Comparison of ENCODE assay signal across 1 cellular context in genomic region chr16:78045865-78046581, GRCh38.
TF ChIP-seq lines count a peak whose summit lies in the region.

No MANE protein-coding gene starts in this region.

TF ChIP-seq in HepG2, 621 proteins besides CTCF, POLR2A, EP300 and RAD21 (continued from another document):
- peak; percentile 89; the same call in 1 of the 2 replicates for TF ChIP-seq IRF1 (CRISPR knock-in tag; IDR thresholded peaks at IDR 0.05; ENCODE audit: low read depth)
- TF ChIP-seq MXD3 (CRISPR knock-in tag; IDR thresholded peaks at IDR 0.05): peak; percentile 99
- peak; percentile 98; the same call in 1 of the 2 replicates for TF ChIP-seq ZBTB49 (CRISPR knock-in tag; IDR thresholded peaks at IDR 0.05; ENCODE audit: borderline replicate concordance)
- TF ChIP-seq BORCS8-MEF2B (CRISPR knock-in tag; IDR thresholded peaks at IDR 0.05): peak; percentile 100
- no peak for TF ChIP-seq ZKSCAN5 (CRISPR knock-in tag; IDR thresholded peaks at IDR 0.05)
- TF ChIP-seq ZNF142 (CRISPR knock-in tag; IDR thresholded peaks at IDR 0.05): peak; percentile 98
- peak; percentile 97; the same call in 1 of the 2 replicates for TF ChIP-seq MTF2 (CRISPR knock-in tag; IDR thresholded peaks at IDR 0.05; ENCODE audit: borderline replicate concordance)
- TF ChIP-seq NKX3-1 (CRISPR knock-in tag; IDR thresholded peaks at IDR 0.05): peak; percentile 100
- peak; percentile 99 for TF ChIP-seq SATB2 (CRISPR knock-in tag; IDR thresholded peaks at IDR 0.05)
- no peak for TF ChIP-seq SMC3 (IDR thresholded peaks at IDR 0.05; ENCODE audit: low read length)
- TF ChIP-seq CSRNP2 (CRISPR knock-in tag; conservative IDR thresholded peaks at IDR 0.05; ENCODE audit: low read depth): peak; percentile 95
- TF ChIP-seq TFDP2 (CRISPR knock-in tag; IDR thresholded peaks at IDR 0.05): peak; percentile 77
- TF ChIP-seq HNRNPUL1 (IDR thresholded peaks at IDR 0.05; ENCODE audit: low read depth, low read length): no peak
- TF ChIP-seq ZC3H13 (CRISPR knock-in tag; IDR thresholded peaks at IDR 0.05): peak; percentile 98
- TF ChIP-seq ZNF281 (CRISPR knock-in tag; IDR thresholded peaks at IDR 0.05; ENCODE audit: borderline replicate concordance): peak; percentile 82
- peak; percentile 93 for TF ChIP-seq HDAC1 (CRISPR knock-in tag; IDR thresholded peaks at IDR 0.05)
- peak; percentile 95 for TF ChIP-seq IKZF5 (CRISPR knock-in tag; IDR thresholded peaks at IDR 0.05)
- peak; percentile 94 for TF ChIP-seq ZNF432 (CRISPR knock-in tag; IDR thresholded peaks at IDR 0.05; ENCODE audit: borderline replicate concordance)
- TF ChIP-seq GABPB1 (CRISPR knock-in tag; IDR thresholded peaks at IDR 0.05): peak; percentile 86
- no peak for TF ChIP-seq ZNF615 (CRISPR knock-in tag; IDR thresholded peaks at IDR 0.05; ENCODE audit: borderline replicate concordance)
- peak; percentile 81 for TF ChIP-seq GATAD1 (CRISPR knock-in tag; IDR thresholded peaks at IDR 0.05)
- peak; percentile 94; the same call in 1 of the 2 replicates for TF ChIP-seq ZFP41 (CRISPR knock-in tag; IDR thresholded peaks at IDR 0.05; ENCODE audit: borderline replicate concordance)
- peak; percentile 99 for TF ChIP-seq ETS1 (CRISPR knock-in tag; IDR thresholded peaks at IDR 0.05)
- TF ChIP-seq ZC3H4 (CRISPR knock-in tag; IDR thresholded peaks at IDR 0.05; ENCODE audit: borderline replicate concordance): no peak
- TF ChIP-seq IKZF1 (IDR thresholded peaks at IDR 0.05): no peak
- no peak for TF ChIP-seq POLR2AphosphoS2 (IDR thresholded peaks at IDR 0.05; ENCODE audit: low read depth, low read length)
- no peak for TF ChIP-seq CEBPZ (IDR thresholded peaks at IDR 0.05; ENCODE audit: low read length)
- TF ChIP-seq ZNF639 (CRISPR knock-in tag; conservative IDR thresholded peaks at IDR 0.05): 0 out of 2 replicates have a peak, but pooled peaks have one; percentile 72
- TF ChIP-seq ESRRA (CRISPR knock-in tag; IDR thresholded peaks at IDR 0.05; ENCODE audit: low read depth): peak; percentile 80
